In the genomic region with DNA sequence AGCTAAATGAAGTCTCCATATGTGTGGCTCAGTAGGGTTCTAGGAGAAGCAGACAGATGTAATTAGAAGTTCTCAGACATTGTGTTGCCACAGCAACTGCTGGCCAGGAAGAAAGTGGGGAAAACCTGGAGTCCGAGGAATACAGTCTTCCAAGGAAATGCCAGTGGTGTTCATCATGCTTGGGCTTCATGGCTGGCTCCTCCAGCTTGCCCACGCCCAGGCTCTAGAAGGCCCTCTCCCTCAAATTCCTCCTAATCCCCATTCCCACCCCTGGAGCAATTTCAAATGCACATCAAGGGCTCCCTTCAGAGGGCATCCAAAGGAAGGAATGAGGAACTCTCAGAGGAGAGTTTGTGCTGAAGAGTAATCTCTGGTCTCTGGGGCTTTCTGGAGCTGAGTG, we compare ENCODE assay signal across 19 cellular contexts. TPM values are rescaled to one million over a fixed set of nuclear protein-coding genes. Genes with fewer than 3 reads are reported as not detected.
DNase-seq lines count a peak whose midpoint lies in the region; FAIRE-seq and TF ChIP-seq lines count a peak whose summit lies in the region.
"Had no signal": no experiment of that assay in that cellular context is flagged by ENCODE, and none has a peak within 500 bp of the region (broad histone marks: within the 10 kb centered on the region; RNA-seq: fewer than 3 reads in every experiment).

No MANE protein-coding gene starts in this region.

- TF ChIP-seq CTCF in dorsolateral prefrontal cortex (IDR thresholded peaks at IDR 0.05 in 54 of 56, conservative IDR thresholded peaks at IDR 0.05 in 2 of 56; ENCODE audit: low read depth in 1 of 56, partially characterized antibody in 56 of 56), result no peak

- H3K4me1 ChIP-seq in subcutaneous abdominal adipose tissue (ENCODE audit: control insufficient read depth in 5 of 5, insufficient read depth in 5 of 5, low read length in 5 of 5), result peaks cover 18 to 85% (median 80%) of the 10 kb centered on the region in 5 donors
- H3K4me1 ChIP-seq: breast epithelium had no signal

- DNase-seq in GM03348 (ENCODE audit: low spot score), result peak; percentile 52
- DNase-seq in RCC 7860 (ENCODE audit: low spot score), result peak; percentile 33
- DNase-seq in fibroblast of peridontal ligament (ENCODE audit: extremely low read depth), result peak; percentile 60
- DNase-seq in dorsolateral prefrontal cortex, result no peak
- no peak for DNase-seq in SK-N-DZ (ENCODE audit: low spot score)
- no peak for DNase-seq in iPS-NIHi11 (ENCODE audit: low spot score)
- DNase-seq: activated CD4-positive, alpha-beta T cell treated with anti-CD3 and anti-CD28 coated beads for 4 hours; erythroblast; left lung; NCI-H1930; NCI-H446 treated with DMSO at 0.1 percent for 48 hours; retina; stimulated activated CD4-positive, alpha-beta T cell treated with anti-CD3 and anti-CD28 coated beads, Interleukin-15, amount 100 ng/mL, for 24 hours; SW 1271 had no signal

- no peak for FAIRE-seq in RCC 7860 (lab: Jason Lieb, UNC)
- FAIRE-seq: K562 had no signal

- no peak overlapping the region for H3K4me3 ChIP-seq in subcutaneous abdominal adipose tissue (ENCODE audit: low read depth in 1 of 5, low read length in 5 of 5)
- no peak overlapping the region for H3K4me3 ChIP-seq in dorsolateral prefrontal cortex
- H3K4me3 ChIP-seq: BLaER1, breast epithelium, K562, left lung, tibial nerve had no signal

- intact Hi-C loops in dorsolateral prefrontal cortex (cut with DNase I), result loop anchor here in 1 of 2 donors (10.0 kb wide), 1 partner anchor 366 kb away; no protein-coding TSS in a partner anchor

- H3K27ac ChIP-seq in subcutaneous abdominal adipose tissue (ENCODE audit: low read depth, low read length), result peak overlapping the region; percentile 1
- H3K27ac ChIP-seq in dorsolateral prefrontal cortex, result no peak overlapping the region
- H3K27ac ChIP-seq: BLaER1, left lung had no signal

- no peaks in the 10 kb centered on the region for H3K27me3 ChIP-seq in subcutaneous abdominal adipose tissue (ENCODE audit: control insufficient read depth in 5 of 5, insufficient read depth in 4 of 5, low read length in 5 of 5)
- H3K27me3 ChIP-seq in dorsolateral prefrontal cortex, result no peaks in the 10 kb centered on the region
- H3K27me3 ChIP-seq: BLaER1, breast epithelium, left lung, tibial nerve had no signal

- peaks cover 8 to 28% (median 19%) of the 10 kb centered on the region in 5 donors for H3K36me3 ChIP-seq in subcutaneous abdominal adipose tissue (ENCODE audit: control insufficient read depth in 5 of 5, insufficient read depth in 5 of 5, low read length in 5 of 5)
- H3K36me3 ChIP-seq: breast epithelium, left lung had no signal

- no peaks in the 10 kb centered on the region for H3K9me3 ChIP-seq in subcutaneous abdominal adipose tissue (ENCODE audit: control insufficient read depth in 5 of 5, low read length in 5 of 5)
- H3K9me3 ChIP-seq: BLaER1, breast epithelium, left lung, tibial nerve had no signal

- H3K9ac ChIP-seq in subcutaneous abdominal adipose tissue (ENCODE audit: low read length in 5 of 5), result no peak overlapping the region
- H3K9ac ChIP-seq: BLaER1 had no signal

RNA-seq across cellular contexts. Expression of gene FSTL1, which starts 21.9 kb away (rescaled TPM):
- total RNA-seq in dorsolateral prefrontal cortex, result 100 to 1,000 TPM in 4 of 120 experiments, 10 to 100 TPM in 116; 27.6 to 130 (median 46.8) TPM
- 32.4 and 33.0 TPM in 2 replicates for polyA plus RNA-seq in SK-N-DZ (2014; cell fraction: cytosol; rRNA removed)
- polyA plus RNA-seq in SK-N-DZ (2014; cell fraction: nucleus; rRNA removed), result 16.3 and 20.3 TPM in 2 replicates

Comparison
In these comparisons a context has a peak if more than half of its experiments do, and no peak if none do; other contexts are left out.
1. DNase-seq: peak in GM03348 (single experiment), RCC 7860 (single experiment) and fibroblast of peridontal ligament (single experiment); none in dorsolateral prefrontal cortex (0 of 10), SK-N-DZ (single experiment) and iPS-NIHi11 (single experiment).